Comparison of ENCODE assay signal across 9 cellular contexts in genomic region chr2:140770645-140771044, GRCh38.
"Had no signal": no experiment of that assay in that cellular context is flagged by ENCODE, and none has a peak within 500 bp of the region (broad histone marks: within the 10 kb centered on the region; RNA-seq: fewer than 3 reads in every experiment).

No MANE protein-coding gene starts in this region.

- H2AFZ ChIP-seq: GM23338 had no signal

- H3K36me3 Mint-ChIP-seq: IgD-negative memory B cell had no signal

- H3K27ac ChIP-seq: HL-60, KMS-11 had no signal

- H3K9me3 Mint-ChIP-seq: GM23338, H9, IgD-negative memory B cell had no signal

- H3K4me3 ChIP-seq: GM23338 had no signal

- H3K4me3 Mint-ChIP-seq: GM23338, H9, IgD-negative memory B cell had no signal

- H3K4me1 Mint-ChIP-seq: GM23338, H9, IgD-negative memory B cell had no signal

- ATAC-seq: GM23338, HepG2 had no signal

- H3K4me2 ChIP-seq: GM23338, KMS-11 had no signal

- DNase-seq: H9, HCEC 1CT, Karpas-422, KBM-7 had no signal
